Comparison of ENCODE assay signal across 9 cellular contexts in genomic region chr12:48903363-48903981, GRCh38. TPM values are rescaled to one million over a fixed set of nuclear protein-coding genes. Genes with fewer than 3 reads are reported as not detected.
A peak's percentile ranks its signal among the peaks of the same experiment; 100 is the strongest.
DNase-seq lines count a peak whose midpoint lies in the region; TF ChIP-seq lines count a peak whose summit lies in the region.
"Had no signal": no experiment of that assay in that cellular context is flagged by ENCODE, and none has a peak within 500 bp of the region (broad histone marks: within the 10 kb centered on the region; RNA-seq: fewer than 3 reads in every experiment).

No MANE protein-coding gene starts in this region.

- no peaks in the 10 kb centered on the region for H3K36me3 Mint-ChIP-seq in endodermal cell (ENCODE audit: low read depth)
- H3K36me3 Mint-ChIP-seq in progenitor cell of endocrine pancreas (ENCODE audit: insufficient read depth): no peaks in the 10 kb centered on the region

- WGBS in endodermal cell (ENCODE audit: insufficient coverage in 1 of 2, insufficient read length in 1 of 2), 2 experiments: 84 to 89% methylated on average over 15 to 17 of the region's 20 CpGs

- H3K9me3 Mint-ChIP-seq in endodermal cell: no peaks in the 10 kb centered on the region
- no peaks in the 10 kb centered on the region for H3K9me3 Mint-ChIP-seq in progenitor cell of endocrine pancreas (ENCODE audit: low read depth)

- H3K4me3 ChIP-seq in endodermal cell (ENCODE audit: low read length) (no peak overlapping the region), coronary artery (no peak overlapping the region)

- H3K9me3 ChIP-seq in endodermal cell (ENCODE audit: control insufficient read depth, low read length): no peaks in the 10 kb centered on the region

- H3K27ac Mint-ChIP-seq in endodermal cell (no peak overlapping the region), progenitor cell of endocrine pancreas (peak overlapping the region; percentile 67)

- peaks cover 35% of the 10 kb centered on the region for H3K27me3 Mint-ChIP-seq in endodermal cell (ENCODE audit: insufficient read depth)
- H3K27me3 Mint-ChIP-seq in progenitor cell of endocrine pancreas: peaks cover 2% of the 10 kb centered on the region

- TF ChIP-seq CTCF in endodermal cell (conservative IDR thresholded peaks at IDR 0.05) (no peak), progenitor cell of endocrine pancreas (IDR thresholded peaks at IDR 0.05; ENCODE audit: unreplicated experiment) (no peak), coronary artery (IDR thresholded peaks at IDR 0.05) (no peak)

- no peaks in the 10 kb centered on the region for H3K4me1 ChIP-seq in endodermal cell (ENCODE audit: control insufficient read depth, insufficient read depth, low read length)

- H3K36me3 ChIP-seq in endodermal cell (ENCODE audit: control insufficient read depth, insufficient read depth, low read length): no peaks in the 10 kb centered on the region

- H3K27me3 ChIP-seq in endodermal cell (ENCODE audit: control insufficient read depth, insufficient read depth, low read length, poor library complexity, severe bottlenecking): no peaks in the 10 kb centered on the region

- no peak overlapping the region for H3K27ac ChIP-seq in endodermal cell (ENCODE audit: low read depth, low read length)
- H3K27ac ChIP-seq in coronary artery: no peak overlapping the region
- H3K27ac ChIP-seq: 22Rv1 had no signal

- DNase-seq in DMS53 (lab: John Stamatoyannopoulos, UW) (peak; percentile 62), DMS53 treated with DMSO at 0.1 percent for 48 hours (lab: John Stamatoyannopoulos, UW; ENCODE audit: unreplicated experiment) (no peak), MV-4-11 (lab: John Stamatoyannopoulos, UW) (peak; percentile 81), endodermal cell (no peak), progenitor cell of endocrine pancreas (ENCODE audit: low spot score, unreplicated experiment) (no peak), ureter (ENCODE audit: low spot score) (no peak), coronary artery (ENCODE audit: low spot score) (no peak)
- no peak for DNase-seq in NK-92 treated with Interleukin-12 subunit alpha and Interleukin-12 subunit beta, amount 100 ng/mL, for 24 hours (lab: John Stamatoyannopoulos, UW)

- peaks cover 9% of the 10 kb centered on the region for H3K4me1 Mint-ChIP-seq in endodermal cell
- peaks cover 16% of the 10 kb centered on the region for H3K4me1 Mint-ChIP-seq in progenitor cell of endocrine pancreas (ENCODE audit: low read depth)

- H3K4me3 Mint-ChIP-seq in endodermal cell: peak overlapping the region; percentile 57
- peak overlapping the region; percentile 40 for H3K4me3 Mint-ChIP-seq in progenitor cell of endocrine pancreas (ENCODE audit: low read depth)

- no peak overlapping the region for H3K9ac ChIP-seq in endodermal cell (ENCODE audit: extremely low read depth, low read length, poor library complexity, severe bottlenecking)

RNA-seq across cellular contexts. Expression of gene FKBP11, which starts 21.8 kb away (rescaled TPM):
- total RNA-seq in endodermal cell (10 to 100 TPM; 30.1 to 30.7 TPM), progenitor cell of endocrine pancreas (21.9 and 22.5 TPM in 2 replicates), ureter (24.9 TPM)
- 17.4 TPM for polyA plus RNA-seq in endodermal cell (2013, experiment 1 of 2)
- polyA plus RNA-seq in endodermal cell (2013, experiment 2 of 2): 17.0 TPM

RNA-seq across cellular contexts. Expression of gene RND1, which starts 37.8 kb away (rescaled TPM):
- 10 to 100 TPM; 10.7 to 18.9 TPM for total RNA-seq in endodermal cell
- polyA plus RNA-seq in endodermal cell (2013, experiment 1 of 2): 21.7 TPM
- 19.7 TPM for polyA plus RNA-seq in endodermal cell (2013, experiment 2 of 2)
- total RNA-seq in progenitor cell of endocrine pancreas: 12.4 and 12.5 TPM in 2 replicates
- total RNA-seq in ureter: 1.9 TPM

RNA-seq across cellular contexts. Expression of gene DDX23, which starts 51.5 kb away (rescaled TPM):
- total RNA-seq in endodermal cell (100 to 1,000 TPM in 1 of 2 donors, 10 to 100 TPM in 1; 98.5 to 108 TPM), progenitor cell of endocrine pancreas (116 and 129 TPM in 2 replicates), ureter (71.7 TPM)
- polyA plus RNA-seq in endodermal cell (2013, experiment 1 of 2): 61.8 TPM
- polyA plus RNA-seq in endodermal cell (2013, experiment 2 of 2): 61.8 TPM

RNA-seq across cellular contexts. Expression of gene ARF3, which starts 53.8 kb away (rescaled TPM):
- total RNA-seq in endodermal cell (100 to 1,000 TPM; 237 to 288 TPM), progenitor cell of endocrine pancreas (135 and 149 TPM in 2 replicates), ureter (164 TPM)
- polyA plus RNA-seq in endodermal cell (2013, experiment 1 of 2): 112 TPM
- polyA plus RNA-seq in endodermal cell (2013, experiment 2 of 2): 102 TPM

Comparison
In these comparisons a context has a peak if more than half of its experiments do, and no peak if none do; other contexts are left out.
1. DNase-seq: peak in DMS53 (single experiment) and MV-4-11 (single experiment); none in DMS53 treated with DMSO at 0.1 percent for 48 hours (single experiment), endodermal cell (single experiment), progenitor cell of endocrine pancreas (single experiment), ureter (single experiment), NK-92 treated with Interleukin-12 subunit alpha and Interleukin-12 subunit beta, amount 100 ng/mL, for 24 hours (single experiment) and coronary artery (single experiment).